In the genomic region with DNA sequence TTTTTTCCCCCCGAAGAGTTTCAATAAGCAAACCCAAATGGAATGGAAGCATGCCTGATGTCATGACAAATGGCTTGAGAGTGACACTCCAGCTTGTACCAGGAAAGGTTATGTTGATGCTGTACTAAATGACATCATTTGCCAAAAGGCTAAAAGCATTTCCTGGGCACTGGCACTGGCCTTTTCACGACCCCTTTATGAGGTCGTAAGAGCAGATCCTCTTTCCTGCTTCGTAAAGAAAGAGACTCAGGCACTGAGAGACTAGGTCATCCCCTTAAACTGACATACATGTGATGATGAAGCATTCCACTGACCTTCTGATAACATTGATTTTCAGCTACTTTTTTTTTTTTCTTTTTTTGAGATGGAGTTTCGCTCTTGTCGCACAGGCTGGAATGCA, we compare ENCODE assay signal across 24 cellular contexts. TPM values are rescaled to one million over a fixed set of nuclear protein-coding genes. Genes with fewer than 3 reads are reported as not detected.
"Had no signal": no experiment of that assay in that cellular context is flagged by ENCODE, and none has a peak within 500 bp of the region (broad histone marks: within the 10 kb centered on the region; RNA-seq: fewer than 3 reads in every experiment).

No MANE protein-coding gene starts in this region.

- H3K4me3 Mint-ChIP-seq: activated naive CD8-positive, alpha-beta T cell treated with anti-CD3 and anti-CD28 coated beads, Interleukin-2, amount 10 ng/mL, durations not matched to agents 7 days and 5 days; activated T-helper 1 cell treated with anti-CD3 and anti-CD28 coated beads, Interleukin-12 subunit alpha, Interleukin-12 subunit beta, Interleukin-2, Interleukin-4 antibody, amounts not matched to agents 30 ng/mL and 10 ng/mL and 1 ng/mL, durations not matched to agents 14 hours and 24 hours and 36 hours; central memory CD8-positive, alpha-beta T cell; natural killer cell treated with Interleukin-12 subunit alpha and Interleukin-12 subunit beta and Interleukin-15 and Interleukin-18, amount 100 ng/mL, for 72 hours had no signal

- H3K27me3 Mint-ChIP-seq: activated naive CD8-positive, alpha-beta T cell treated with anti-CD3 and anti-CD28 coated beads, Interleukin-2, amount 10 ng/mL, durations not matched to agents 7 days and 5 days had no signal

- H3K27me3 ChIP-seq: brain microvascular endothelial cell had no signal

- H3K36me3 Mint-ChIP-seq: activated naive CD8-positive, alpha-beta T cell treated with anti-CD3 and anti-CD28 coated beads, Interleukin-2, amount 10 ng/mL, durations not matched to agents 7 days and 5 days; natural killer cell treated with Interleukin-12 subunit alpha and Interleukin-12 subunit beta and Interleukin-15 and Interleukin-18, amount 100 ng/mL, for 72 hours had no signal

- H3K36me3 ChIP-seq: prostate gland had no signal

- H3K4me1 Mint-ChIP-seq: activated naive CD8-positive, alpha-beta T cell treated with anti-CD3 and anti-CD28 coated beads, Interleukin-2, amount 10 ng/mL, durations not matched to agents 7 days and 5 days; central memory CD8-positive, alpha-beta T cell had no signal

- H3K9me3 Mint-ChIP-seq: activated naive CD8-positive, alpha-beta T cell treated with anti-CD3 and anti-CD28 coated beads, Interleukin-2, amount 10 ng/mL, durations not matched to agents 7 days and 5 days; activated T-helper 1 cell treated with anti-CD3 and anti-CD28 coated beads, Interleukin-12 subunit alpha, Interleukin-12 subunit beta, Interleukin-2, Interleukin-4 antibody, amounts not matched to agents 30 ng/mL and 10 ng/mL and 1 ng/mL, durations not matched to agents 14 hours and 24 hours and 36 hours; central memory CD8-positive, alpha-beta T cell; natural killer cell treated with Interleukin-12 subunit alpha and Interleukin-12 subunit beta and Interleukin-15 and Interleukin-18, amount 100 ng/mL, for 72 hours had no signal

- DNase-seq: activated CD4-positive, alpha-beta T cell treated with anti-CD3 and anti-CD28 coated beads, Interleukin-2, amount 50 U/mL, for 1 hour; activated CD4-positive, CD25-positive, alpha-beta regulatory T cell; activated CD8-positive, alpha-beta memory T cell treated with anti-CD3 and anti-CD28 coated beads for 24 hours; activated naive CD8-positive, alpha-beta T cell treated with anti-CD3 and anti-CD28 coated beads, Interleukin-2, amount 10 ng/mL, durations not matched to agents 7 days and 5 days; anterior cingulate cortex; brain microvascular endothelial cell; effector CD8-positive, alpha-beta T cell; foreskin fibroblast; glutamatergic neuron; hypothalamus; mesenchymal stem cell; occipital lobe; right cardiac atrium; stimulated activated CD4-positive, alpha-beta T cell treated with anti-CD3 and anti-CD28 coated beads, Interleukin-15, amount 100 ng/mL, for 24 hours; stimulated activated CD4-positive, alpha-beta T cell treated with anti-CD3 and anti-CD28 coated beads, Interleukin-4, amount 100 ng/mL, for 1 hour; stimulated activated naive CD4-positive, alpha-beta T cell treated with Interleukin-2 at 50 U/mL for 16 hours; trophoblast cell had no signal

- H3K27ac Mint-ChIP-seq: activated naive CD8-positive, alpha-beta T cell treated with anti-CD3 and anti-CD28 coated beads, Interleukin-2, amount 10 ng/mL, durations not matched to agents 7 days and 5 days; activated T-helper 1 cell treated with anti-CD3 and anti-CD28 coated beads, Interleukin-12 subunit alpha, Interleukin-12 subunit beta, Interleukin-2, Interleukin-4 antibody, amounts not matched to agents 30 ng/mL and 10 ng/mL and 1 ng/mL, durations not matched to agents 14 hours and 24 hours and 36 hours; natural killer cell treated with Interleukin-12 subunit alpha and Interleukin-12 subunit beta and Interleukin-15 and Interleukin-18, amount 100 ng/mL, for 72 hours had no signal

- H3K27ac ChIP-seq: brain microvascular endothelial cell, skin epidermis had no signal

- H3K4me1 ChIP-seq: prostate gland had no signal

- H3K4me3 ChIP-seq: coronary artery, prostate gland, skin epidermis had no signal

- H3K9me3 ChIP-seq: prostate gland had no signal

- ATAC-seq: natural killer cell treated with Interleukin-12 subunit alpha and Interleukin-12 subunit beta and Interleukin-15 and Interleukin-18, amount 100 ng/mL, for 72 hours; right cardiac atrium had no signal

RNA-seq across cellular contexts. Expression of gene CEP295NL, which starts 30.5 kb away (rescaled TPM):
- total RNA-seq: activated T-helper 1 cell treated with anti-CD3 and anti-CD28 coated beads, Interleukin-12 subunit alpha, Interleukin-12 subunit beta, Interleukin-2, Interleukin-4 antibody, amounts not matched to agents 30 ng/mL and 10 ng/mL and 1 ng/mL, durations not matched to agents 14 hours and 24 hours and 36 hours; natural killer cell treated with Interleukin-12 subunit alpha and Interleukin-12 subunit beta and Interleukin-15 and Interleukin-18, amount 100 ng/mL, for 72 hours had no signal
- polyA plus RNA-seq: liver had no signal
